In genomic region chr3:192571197-192571791, GRCh38 we compare ENCODE assay signal across 8 cellular contexts.
DNase-seq lines count a peak whose midpoint lies in the region; ATAC-seq, FAIRE-seq and TF ChIP-seq lines count a peak whose summit lies in the region.

No MANE protein-coding gene starts in this region.

- H3K9me3 ChIP-seq in RWPE2 (ENCODE audit: severe bottlenecking) (no peaks in the 10 kb centered on the region), H1 (ENCODE audit: insufficient read depth in 2 of 2, low read depth in 1 of 2, low read length in 1 of 2) (no peaks in the 10 kb centered on the region)

- peaks cover 9% of the 10 kb centered on the region for H3K27me3 ChIP-seq in RWPE2 (ENCODE audit: insufficient read depth, poor library complexity, severe bottlenecking)
- no peaks in the 10 kb centered on the region for H3K27me3 ChIP-seq in H1 (replicated peaks in 1 of 4; ENCODE audit: control insufficient read depth in 3 of 4, extremely low read depth in 1 of 4, insufficient read depth in 3 of 4, low read length in 3 of 4)

- peak overlapping the region; percentile 37; the same call in 1 of the 2 replicates for H4K8ac ChIP-seq in H1 (ENCODE audit: extremely low read depth, insufficient read depth, low read length)

- no peaks in the 10 kb centered on the region for H3K23me2 ChIP-seq in H1 (ENCODE audit: low read depth, low read length)

- H3K23ac ChIP-seq in H1 (ENCODE audit: insufficient read length), result no peak overlapping the region

- H3K9ac ChIP-seq in H1 (replicated peaks in 1 of 4; ENCODE audit: extremely low read depth in 1 of 4, low read depth in 3 of 4, low read length in 3 of 4), result no peak overlapping the region

- H3K18ac ChIP-seq in H1 (ENCODE audit: extremely low read depth, low read length), result no peak overlapping the region

- peaks cover 10% of the 10 kb centered on the region for H3K4me1 ChIP-seq in RWPE2 (ENCODE audit: insufficient read depth, poor library complexity, severe bottlenecking)
- H3K4me1 ChIP-seq in H1 (replicated peaks in 1 of 4; ENCODE audit: control insufficient read depth in 3 of 4, insufficient read depth in 4 of 4, low read length in 3 of 4), result no peaks in the 10 kb centered on the region

- no peak for TF ChIP-seq CTCF in RWPE2 (IDR thresholded peaks at IDR 0.05; ENCODE audit: poor library complexity, severe bottlenecking)
- no peak for TF ChIP-seq CTCF in H1 (IDR thresholded peaks at IDR 0.05; ENCODE audit: control extremely low read depth in 1 of 3, insufficient read depth in 1 of 3, low read depth in 1 of 3, low read length in 3 of 3)

- TF ChIP-seq POLR2A in H1 (IDR thresholded peaks at IDR 0.05; ENCODE audit: control extremely low read depth in 1 of 2, low read depth in 2 of 2, low read length in 2 of 2), result no peak

- no peak overlapping the region for H2BK5ac ChIP-seq in H1 (ENCODE audit: low read depth, low read length)

- H4K91ac ChIP-seq in H1 (replicated peaks; ENCODE audit: insufficient read length, low read length), result no peak overlapping the region

- no peaks in the 10 kb centered on the region; the same call in 1 of the 2 replicates for H3K36me3 ChIP-seq in RWPE2 (ENCODE audit: low read depth)
- no peaks in the 10 kb centered on the region for H3K36me3 ChIP-seq in H1 (ENCODE audit: control insufficient read depth in 2 of 4, insufficient read depth in 4 of 4, low read length in 3 of 4)

- peak overlapping the region in 1 of 6 donors; percentile 1 for H3K27ac Mint-ChIP-seq in naive B cell

- no peak overlapping the region for H3K27ac ChIP-seq in RWPE2 (ENCODE audit: poor library complexity, severe bottlenecking)
- no peak overlapping the region for H3K27ac ChIP-seq in H1 (ENCODE audit: low read depth, low read length)

- peak overlapping the region; percentile 20 for H3K4me3 ChIP-seq in RWPE2 (ENCODE audit: severe bottlenecking)
- no peak overlapping the region for H3K4me3 ChIP-seq in H1 (ENCODE audit: extremely low read depth in 1 of 4, insufficient read depth in 2 of 4, low read depth in 3 of 4, low read length in 4 of 4)

- H3K14ac ChIP-seq in H1 (ENCODE audit: insufficient read length), result no peak overlapping the region

- no peak overlapping the region for H2BK12ac ChIP-seq in H1 (ENCODE audit: low read depth, low read length)

- peaks cover 0 to 10% (median 6%) of the 10 kb centered on the region in 3 donors for H3K4me1 Mint-ChIP-seq in naive B cell

- peak overlapping the region in 6 of 8 donors; percentile 20 to 72 (median 55) for H3K4me3 Mint-ChIP-seq in naive B cell

- peaks cover 0 to 3% (median 2%) of the 10 kb centered on the region in 7 donors for H3K9me3 Mint-ChIP-seq in naive B cell

- no peaks in the 10 kb centered on the region for H3K79me1 ChIP-seq in H1 (ENCODE audit: low read depth, low read length)

- H2BK15ac ChIP-seq in H1 (ENCODE audit: low read length), result no peak overlapping the region

- DNase-seq in stimulated activated CD4-positive, alpha-beta T cell treated with anti-CD3 and anti-CD28 coated beads, Interleukin-15, amount 100 ng/mL, for 24 hours, result peak; percentile 11
- DNase-seq in stimulated activated CD4-positive, alpha-beta T cell treated with anti-CD3 and anti-CD28 coated beads, Interleukin-4, amount 100 ng/mL, for 1 hour, result no peak
- DNase-seq in RWPE2 (ENCODE audit: low spot score), result peak; percentile 48
- DNase-seq in H1 (ENCODE audit: low read depth in 1 of 2, low spot score in 2 of 2), result no peak
- no peak for DNase-seq in naive B cell
- no peak for DNase-seq in NK-92 treated with Interleukin-12 subunit alpha and Interleukin-12 subunit beta, amount 100 ng/mL, for 24 hours (lab: John Stamatoyannopoulos, UW)

- FAIRE-seq in H1 (lab: Jason Lieb, UNC), result no peak

- no peak overlapping the region for H3K4me2 ChIP-seq in H1 (ENCODE audit: insufficient read depth in 1 of 2, low read depth in 2 of 2, low read length in 2 of 2)

- WGBS in H1 (ENCODE audit: extremely low coverage in 1 of 2, insufficient coverage in 1 of 2, insufficient read length in 1 of 2, insufficient replicate concordance in 2 of 2, low coverage in 1 of 2, low lambda C conversion rate in 2 of 2, missing lambda C conversion rate in 1 of 2), 2 experiments, result 94% methylated on average over 26 of the region's 26 CpGs; no CpG with 5 or more reads in 1 of the 2 experiments

- H4K20me1 ChIP-seq in H1 (replicated peaks in 1 of 2; ENCODE audit: control insufficient read depth in 1 of 2, insufficient read depth in 2 of 2, low read length in 2 of 2), result no peaks in the 10 kb centered on the region

- H3K27me3 Mint-ChIP-seq in naive B cell, result peaks cover 26 to 50% (median 44%) of the 10 kb centered on the region in 3 donors

- H3K56ac ChIP-seq in H1 (replicated peaks; ENCODE audit: insufficient read length, low read depth, low read length), result no peak overlapping the region

- CTCF ChIA-PET in H1 (lab: Charles Lee; ENCODE audit: partially characterized antibody), result interaction anchor here (0.7 to 2.0 kb wide), 7 partner anchors 72 to 235 kb away, joined by 3 to 5 read pairs (median 3); no protein-coding TSS in a partner anchor

- TF ChIP-seq EP300 in H1 (IDR thresholded peaks at IDR 0.05; ENCODE audit: borderline replicate concordance in 1 of 2, low read depth in 2 of 2, low read length in 2 of 2), result no peak

- ATAC-seq in RWPE2 (ENCODE audit: low read depth) (peak; percentile 82), naive B cell (ENCODE audit: low read depth in 2 of 2) (no peak), GM21576 (IDR thresholded peaks at IDR 0.05; ENCODE audit: unreplicated experiment) (no peak), HG02642 (IDR thresholded peaks at IDR 0.05; ENCODE audit: poor library complexity, unreplicated experiment) (no peak)

- no peak overlapping the region for H4K5ac ChIP-seq in H1 (ENCODE audit: insufficient read length, low read depth, low read length)

- TF ChIP-seq RAD21 in H1 (IDR thresholded peaks at IDR 0.05 in 1 of 2, conservative IDR thresholded peaks at IDR 0.05 in 1 of 2; ENCODE audit: low read depth in 2 of 2, low read length in 2 of 2), result no peak

- H3K36me3 Mint-ChIP-seq in naive B cell, result no peaks in the 10 kb centered on the region

- no peak overlapping the region for H2BK120ac ChIP-seq in H1 (replicated peaks; ENCODE audit: low read depth, low read length)

- no peak overlapping the region for H2AFZ ChIP-seq in H1 (ENCODE audit: low read length)

- H3K4ac ChIP-seq in H1 (replicated peaks; ENCODE audit: insufficient read length, low read depth, low read length), result no peak overlapping the region

- POLR2A ChIA-PET in H1 (lab: Charles Lee; ENCODE audit: partially characterized antibody), result interaction anchor here (0.9 kb wide), 1 partner anchor 146 kb away, joined by 3 read pairs; no protein-coding TSS in a partner anchor

- no peaks in the 10 kb centered on the region for H3K79me2 ChIP-seq in H1 (ENCODE audit: control insufficient read depth in 1 of 2, insufficient read depth in 2 of 2, low read length in 2 of 2)

- no peak overlapping the region for H2AK5ac ChIP-seq in H1 (ENCODE audit: low read depth, low read length)

- no peak overlapping the region for H2BK20ac ChIP-seq in H1 (ENCODE audit: low read length)

TF ChIP-seq in H1, 55 proteins besides CTCF, POLR2A, EP300 and RAD21:
- TF ChIP-seq MAX (IDR thresholded peaks at IDR 0.05), result no peak

Comparison
In these comparisons a context has a peak if more than half of its experiments do, and no peak if none do; other contexts are left out.
1. DNase-seq: peak in stimulated activated CD4-positive, alpha-beta T cell treated with anti-CD3 and anti-CD28 coated beads, Interleukin-15, amount 100 ng/mL, for 24 hours (single experiment) and RWPE2 (single experiment); none in stimulated activated CD4-positive, alpha-beta T cell treated with anti-CD3 and anti-CD28 coated beads, Interleukin-4, amount 100 ng/mL, for 1 hour (single experiment), H1 (0 of 2), naive B cell (single experiment) and NK-92 treated with Interleukin-12 subunit alpha and Interleukin-12 subunit beta, amount 100 ng/mL, for 24 hours (single experiment).